In the genomic region with DNA sequence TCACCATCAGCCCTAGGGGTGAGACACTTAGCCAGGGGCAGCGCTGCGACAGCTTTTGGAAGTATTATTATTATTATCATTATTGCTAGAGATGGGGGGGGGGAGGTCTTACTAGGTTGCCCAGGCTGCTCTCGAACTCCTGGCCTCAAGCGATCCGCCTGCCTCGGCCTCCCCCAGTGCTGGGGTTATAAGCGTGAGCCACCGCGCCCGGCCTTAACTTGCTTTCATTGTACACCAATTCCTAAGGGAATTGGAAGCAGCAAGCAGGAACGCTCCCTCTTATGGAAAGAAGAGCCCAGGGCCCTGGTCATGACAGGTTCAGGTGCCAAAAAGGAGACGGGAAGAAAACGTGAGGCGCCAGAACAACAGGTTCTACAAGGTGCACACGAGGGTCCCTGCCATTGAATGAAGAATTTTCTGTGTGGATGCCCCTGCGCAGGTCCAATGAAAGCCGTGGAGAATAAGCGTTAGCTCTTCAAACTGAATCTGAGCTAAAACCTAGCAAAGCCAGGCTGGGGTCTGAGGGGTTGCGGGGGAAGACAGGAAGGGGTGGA, we compare ENCODE assay signal across 1 cellular context.
TF ChIP-seq lines count a peak whose summit lies in the region.

No MANE protein-coding gene starts in this region.

TF ChIP-seq in GM12878, 131 proteins besides CTCF, POLR2A, EP300 and RAD21:
- TF ChIP-seq, protein P1, sequence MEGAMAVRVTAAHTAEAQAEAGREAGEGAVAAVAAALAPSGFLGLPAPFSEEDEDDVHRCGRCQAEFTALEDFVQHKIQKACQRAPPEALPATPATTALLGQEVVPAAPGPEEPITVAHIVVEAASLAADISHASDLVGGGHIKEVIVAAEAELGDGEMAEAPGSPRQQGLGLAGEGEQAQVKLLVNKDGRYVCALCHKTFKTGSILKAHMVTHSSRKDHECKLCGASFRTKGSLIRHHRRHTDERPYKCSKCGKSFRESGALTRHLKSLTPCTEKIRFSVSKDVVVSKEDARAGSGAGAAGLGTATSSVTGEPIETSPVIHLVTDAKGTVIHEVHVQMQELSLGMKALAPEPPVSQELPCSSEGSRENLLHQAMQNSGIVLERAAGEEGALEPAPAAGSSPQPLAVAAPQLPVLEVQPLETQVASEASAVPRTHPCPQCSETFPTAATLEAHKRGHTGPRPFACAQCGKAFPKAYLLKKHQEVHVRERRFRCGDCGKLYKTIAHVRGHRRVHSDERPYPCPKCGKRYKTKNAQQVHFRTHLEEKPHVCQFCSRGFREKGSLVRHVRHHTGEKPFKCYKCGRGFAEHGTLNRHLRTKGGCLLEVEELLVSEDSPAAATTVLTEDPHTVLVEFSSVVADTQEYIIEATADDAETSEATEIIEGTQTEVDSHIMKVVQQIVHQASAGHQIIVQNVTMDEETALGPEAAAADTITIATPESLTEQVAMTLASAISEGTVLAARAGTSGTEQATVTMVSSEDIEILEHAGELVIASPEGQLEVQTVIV (IDR thresholded peaks at IDR 0.05; ENCODE audit: borderline replicate concordance, partially characterized antibody) = no peak
- TF ChIP-seq, protein P2, sequence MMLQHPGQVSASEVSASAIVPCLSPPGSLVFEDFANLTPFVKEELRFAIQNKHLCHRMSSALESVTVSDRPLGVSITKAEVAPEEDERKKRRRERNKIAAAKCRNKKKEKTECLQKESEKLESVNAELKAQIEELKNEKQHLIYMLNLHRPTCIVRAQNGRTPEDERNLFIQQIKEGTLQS (IDR thresholded peaks at IDR 0.05; ENCODE audit: borderline replicate concordance, extremely low read depth, low read depth, low read length) = no peak
- TF ChIP-seq, protein P3, sequence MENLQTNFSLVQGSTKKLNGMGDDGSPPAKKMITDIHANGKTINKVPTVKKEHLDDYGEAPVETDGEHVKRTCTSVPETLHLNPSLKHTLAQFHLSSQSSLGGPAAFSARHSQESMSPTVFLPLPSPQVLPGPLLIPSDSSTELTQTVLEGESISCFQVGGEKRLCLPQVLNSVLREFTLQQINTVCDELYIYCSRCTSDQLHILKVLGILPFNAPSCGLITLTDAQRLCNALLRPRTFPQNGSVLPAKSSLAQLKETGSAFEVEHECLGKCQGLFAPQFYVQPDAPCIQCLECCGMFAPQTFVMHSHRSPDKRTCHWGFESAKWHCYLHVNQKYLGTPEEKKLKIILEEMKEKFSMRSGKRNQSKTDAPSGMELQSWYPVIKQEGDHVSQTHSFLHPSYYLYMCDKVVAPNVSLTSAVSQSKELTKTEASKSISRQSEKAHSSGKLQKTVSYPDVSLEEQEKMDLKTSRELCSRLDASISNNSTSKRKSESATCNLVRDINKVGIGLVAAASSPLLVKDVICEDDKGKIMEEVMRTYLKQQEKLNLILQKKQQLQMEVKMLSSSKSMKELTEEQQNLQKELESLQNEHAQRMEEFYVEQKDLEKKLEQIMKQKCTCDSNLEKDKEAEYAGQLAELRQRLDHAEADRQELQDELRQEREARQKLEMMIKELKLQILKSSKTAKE (IDR thresholded peaks at IDR 0.05; ENCODE audit: low read depth, poor library complexity, severe bottlenecking) = no peak
- no peak for TF ChIP-seq FOXM1 (IDR thresholded peaks at IDR 0.05; ENCODE audit: low read depth, low read length)
- TF ChIP-seq NR2F1 (conservative IDR thresholded peaks at IDR 0.05) = no peak
- TF ChIP-seq EED (IDR thresholded peaks at IDR 0.05; ENCODE audit: low read depth) = no peak
- TF ChIP-seq NFIC (IDR thresholded peaks at IDR 0.05; ENCODE audit: low read depth, low read length) = no peak
- no peak for TF ChIP-seq SMARCA5 (IDR thresholded peaks at IDR 0.05)
- no peak for TF ChIP-seq ZNF207 (IDR thresholded peaks at IDR 0.05; ENCODE audit: borderline replicate concordance)
- TF ChIP-seq FOS (IDR thresholded peaks at IDR 0.05; ENCODE audit: borderline replicate concordance, extremely low read depth, insufficient read length) = no peak
- no peak for TF ChIP-seq CBFB (IDR thresholded peaks at IDR 0.05; ENCODE audit: low read depth)
- TF ChIP-seq SPI1 (IDR thresholded peaks at IDR 0.05; ENCODE audit: borderline replicate concordance, insufficient read depth, low read depth, low read length) = no peak
- no peak for TF ChIP-seq HDGF (IDR thresholded peaks at IDR 0.05)
- TF ChIP-seq NBN (IDR thresholded peaks at IDR 0.05) = no peak
- TF ChIP-seq, protein P4, sequence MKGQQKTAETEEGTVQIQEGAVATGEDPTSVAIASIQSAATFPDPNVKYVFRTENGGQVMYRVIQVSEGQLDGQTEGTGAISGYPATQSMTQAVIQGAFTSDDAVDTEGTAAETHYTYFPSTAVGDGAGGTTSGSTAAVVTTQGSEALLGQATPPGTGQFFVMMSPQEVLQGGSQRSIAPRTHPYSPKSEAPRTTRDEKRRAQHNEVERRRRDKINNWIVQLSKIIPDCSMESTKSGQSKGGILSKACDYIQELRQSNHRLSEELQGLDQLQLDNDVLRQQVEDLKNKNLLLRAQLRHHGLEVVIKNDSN (IDR thresholded peaks at IDR 0.05; ENCODE audit: borderline replicate concordance, extremely low read length, insufficient read depth, low read depth, low read length) = no peak
- no peak for TF ChIP-seq SREBF2 (IDR thresholded peaks at IDR 0.05; ENCODE audit: low read length)
- TF ChIP-seq RELA (IDR thresholded peaks at IDR 0.05; ENCODE audit: borderline replicate concordance, partially characterized antibody) = no peak
- no peak for TF ChIP-seq TCF7 (IDR thresholded peaks at IDR 0.05; ENCODE audit: borderline replicate concordance)
- no peak for TF ChIP-seq SUPT20H (IDR thresholded peaks at IDR 0.05; ENCODE audit: borderline replicate concordance, control insufficient read depth, low read depth, low read length)
- TF ChIP-seq IKZF2 (IDR thresholded peaks at IDR 0.05) = no peak
TF ChIP-seq in GM12878: peak in this region for 0.
